21 cellular contexts compared by ENCODE assay signal in the genomic region with DNA sequence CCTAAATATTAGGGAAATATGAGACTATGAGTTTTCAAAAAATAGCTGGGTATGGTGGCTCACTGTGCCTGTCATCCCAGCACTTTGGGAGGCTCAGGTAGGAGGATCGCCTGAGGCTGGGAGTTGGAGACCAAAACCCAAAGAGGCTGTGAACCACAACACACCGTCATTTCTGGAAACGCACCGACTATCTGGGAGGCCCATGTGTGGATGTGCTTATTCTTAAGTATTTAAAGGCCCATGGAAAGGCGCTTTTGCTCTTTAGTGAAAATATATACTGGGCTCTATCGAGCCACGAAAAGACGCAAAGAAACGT.
A peak's percentile ranks its signal among the peaks of the same experiment; 100 is the strongest.
DNase-seq lines count a peak whose midpoint lies in the region; ATAC-seq, FAIRE-seq and TF ChIP-seq lines count a peak whose summit lies in the region.
"Had no signal": no experiment of that assay in that cellular context is flagged by ENCODE, and none has a peak within 500 bp of the region (broad histone marks: within the 10 kb centered on the region; RNA-seq: fewer than 3 reads in every experiment).

No MANE protein-coding gene starts in this region.

- H3K9me2 ChIP-seq in SK-N-SH = no peaks in the 10 kb centered on the region

- POLR2A ChIA-PET in SK-N-SH (lab: Yijun Ruan, JAX) = no interaction called here

- H3K27me3 ChIP-seq in SK-N-SH (ENCODE audit: insufficient read depth) (no peaks in the 10 kb centered on the region), astrocyte (ENCODE audit: insufficient read depth, low read length) (no peaks in the 10 kb centered on the region)

- DNase-seq in SK-N-SH (no peak), astrocyte (ENCODE audit: low read depth) (no peak), mesenteric fat pad (ENCODE audit: low spot score) (peak; percentile 72), activated gamma-delta T cell treated with Interleukin-2 at 50 U/mL for 16 hours (no peak)
- DNase-seq: AML-193; Caco-2; CD4-positive, alpha-beta T cell; KBM-7 had no signal

- H3K79me2 ChIP-seq in SK-N-SH (ENCODE audit: insufficient read depth) = no peaks in the 10 kb centered on the region
- H3K79me2 ChIP-seq in astrocyte (ENCODE audit: insufficient read depth, low read length) = no peaks in the 10 kb centered on the region

- H3K36me3 ChIP-seq in SK-N-SH (replicated peaks in 1 of 2; ENCODE audit: control insufficient read depth in 1 of 2, insufficient read depth in 2 of 2, low read length in 1 of 2) (peaks cover 0 to 4% of the 10 kb centered on the region in 2 experiments), astrocyte (ENCODE audit: insufficient read depth, low read length) (no peaks in the 10 kb centered on the region)

- H3K4me3 ChIP-seq in SK-N-SH (ENCODE audit: low read depth in 2 of 2, low read length in 1 of 2) = no peak overlapping the region
- H3K4me3 ChIP-seq in astrocyte (ENCODE audit: insufficient read depth, low read depth, low read length) = no peak overlapping the region
- H3K4me3 ChIP-seq: A549 had no signal

- H3K36me3 Mint-ChIP-seq in astrocyte (ENCODE audit: low read depth, unreplicated experiment) = peaks cover 14% of the 10 kb centered on the region

- H3K27ac ChIP-seq in SK-N-SH (ENCODE audit: low read depth in 2 of 2, low read length in 1 of 2) = no peak overlapping the region
- H3K27ac ChIP-seq in astrocyte (ENCODE audit: low read depth, low read length) = no peak overlapping the region
- H3K27ac ChIP-seq: 22Rv1, C4-2B, HL-60 had no signal

- ATAC-seq in SK-N-SH treated with all-trans-retinoic acid at 6 μM for 48 hours (no peak), HG02571 (IDR thresholded peaks at IDR 0.05; ENCODE audit: unreplicated experiment) (no peak), HG02610 (IDR thresholded peaks at IDR 0.05; ENCODE audit: unreplicated experiment) (no peak)

- FAIRE-seq in astrocyte (lab: Jason Lieb, UNC) = no peak
- FAIRE-seq: A549, D721Med, G401.6, GM12891, GM19239 had no signal

- H3K4me2 ChIP-seq in SK-N-SH (0 out of 2 replicates have a peak overlapping the region, but pooled peaks have one; percentile 60), astrocyte (ENCODE audit: low read length) (peak overlapping the region; percentile 49)
- H3K4me2 ChIP-seq: A549 had no signal

- H3K9ac ChIP-seq in SK-N-SH = no peak overlapping the region
- H3K9ac ChIP-seq in astrocyte (ENCODE audit: low read length) = no peak overlapping the region

- WGBS in SK-N-SH (ENCODE audit: low lambda C conversion rate) = 94% methylated on average over 9 of the region's 9 CpGs

- H3K4me3 Mint-ChIP-seq in astrocyte (ENCODE audit: unreplicated experiment) = no peak overlapping the region
- H3K4me3 Mint-ChIP-seq: CD4-positive, alpha-beta T cell; HFFc6; IgD-negative memory B cell had no signal

- H3K9me3 ChIP-seq in SK-N-SH (no peaks in the 10 kb centered on the region), astrocyte (ENCODE audit: insufficient read depth, low read depth, low read length) (no peaks in the 10 kb centered on the region)
- H3K9me3 ChIP-seq: A549, Caco-2 had no signal

- H3K4me1 Mint-ChIP-seq in astrocyte (ENCODE audit: low read depth, unreplicated experiment) = peaks cover 10% of the 10 kb centered on the region
- H3K4me1 Mint-ChIP-seq: IgD-negative memory B cell had no signal

- no peak overlapping the region for H3K27ac Mint-ChIP-seq in astrocyte (ENCODE audit: unreplicated experiment)
- H3K27ac Mint-ChIP-seq: CD4-positive, alpha-beta T cell; HFFc6; IgD-negative memory B cell had no signal

- H3K4me1 ChIP-seq in SK-N-SH (ENCODE audit: control insufficient read depth in 1 of 2, insufficient read depth in 2 of 2, low read depth in 1 of 2, low read length in 1 of 2) (0 out of 4 replicates have a peak, but pooled peaks cover 0 to 3% of the 10 kb centered on the region in 2 experiments), astrocyte (ENCODE audit: insufficient read depth, low read length) (peaks cover 24% of the 10 kb centered on the region)

- H3K9me3 Mint-ChIP-seq in astrocyte (ENCODE audit: unreplicated experiment) = no peaks in the 10 kb centered on the region
- H3K9me3 Mint-ChIP-seq: CD4-positive, alpha-beta T cell; HFFc6; IgD-negative memory B cell had no signal

- H4K20me1 ChIP-seq in SK-N-SH (ENCODE audit: insufficient read depth) (no peaks in the 10 kb centered on the region), astrocyte (ENCODE audit: insufficient read depth, low read length) (peaks cover 9% of the 10 kb centered on the region)

- H3K27me3 Mint-ChIP-seq in astrocyte (ENCODE audit: low read depth, unreplicated experiment) = no peaks in the 10 kb centered on the region
- H3K27me3 Mint-ChIP-seq: CD4-positive, alpha-beta T cell; IgD-negative memory B cell had no signal

- CTCF ChIA-PET in SK-N-SH (lab: Yijun Ruan, JAX) = no interaction called here

- TF ChIP-seq CTCF in SK-N-SH (IDR thresholded peaks at IDR 0.05) = no peak
- no peak for TF ChIP-seq CTCF in astrocyte (IDR thresholded peaks at IDR 0.05; ENCODE audit: insufficient read depth, low read depth, low read length)

- no peaks in the 10 kb centered on the region for H3F3A ChIP-seq in SK-N-SH (replicated peaks; ENCODE audit: insufficient read depth)

- TF ChIP-seq RAD21 in SK-N-SH (IDR thresholded peaks at IDR 0.05; ENCODE audit: low read length) = no peak

- TF ChIP-seq EP300 in SK-N-SH (IDR thresholded peaks at IDR 0.05; ENCODE audit: borderline replicate concordance in 1 of 2, low read depth in 1 of 2, low read length in 1 of 2) = no peak

- H2AFZ ChIP-seq in SK-N-SH (ENCODE audit: low read depth) (no peak overlapping the region), astrocyte (ENCODE audit: low read depth, low read length) (no peak overlapping the region)

TF ChIP-seq in SK-N-SH, 30 proteins besides CTCF, POLR2A, EP300 and RAD21:
- TF ChIP-seq GABPA (IDR thresholded peaks at IDR 0.05; ENCODE audit: low read depth) (no peak), TEAD4 (IDR thresholded peaks at IDR 0.05; ENCODE audit: borderline replicate concordance, insufficient read depth) (no peak), FOXM1 (IDR thresholded peaks at IDR 0.05; ENCODE audit: low read depth) (no peak), RXRA (IDR thresholded peaks at IDR 0.05; ENCODE audit: borderline replicate concordance, low read depth) (no peak)
TF ChIP-seq in SK-N-SH: peak in this region for 0.

TF ChIP-seq in SK-N-SH treated with all-trans-retinoic acid at 6 μM for 48 hours, 23 proteins besides CTCF, POLR2A, EP300 and RAD21:
- TF ChIP-seq, protein P1, sequence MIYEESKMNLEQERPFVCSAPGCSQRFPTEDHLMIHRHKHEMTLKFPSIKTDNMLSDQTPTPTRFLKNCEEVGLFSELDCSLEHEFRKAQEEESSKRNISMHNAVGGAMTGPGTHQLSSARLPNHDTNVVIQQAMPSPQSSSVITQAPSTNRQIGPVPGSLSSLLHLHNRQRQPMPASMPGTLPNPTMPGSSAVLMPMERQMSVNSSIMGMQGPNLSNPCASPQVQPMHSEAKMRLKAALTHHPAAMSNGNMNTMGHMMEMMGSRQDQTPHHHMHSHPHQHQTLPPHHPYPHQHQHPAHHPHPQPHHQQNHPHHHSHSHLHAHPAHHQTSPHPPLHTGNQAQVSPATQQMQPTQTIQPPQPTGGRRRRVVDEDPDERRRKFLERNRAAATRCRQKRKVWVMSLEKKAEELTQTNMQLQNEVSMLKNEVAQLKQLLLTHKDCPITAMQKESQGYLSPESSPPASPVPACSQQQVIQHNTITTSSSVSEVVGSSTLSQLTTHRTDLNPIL (CRISPR knock-in tag; IDR thresholded peaks at IDR 0.05; ENCODE audit: low read depth) = no peak
- no peak for TF ChIP-seq PPARA (CRISPR knock-in tag; IDR thresholded peaks at IDR 0.05; ENCODE audit: borderline replicate concordance)
- no peak for TF ChIP-seq ARNTL (CRISPR knock-in tag; IDR thresholded peaks at IDR 0.05; ENCODE audit: borderline replicate concordance, low read depth)
- no peak for TF ChIP-seq ZFP3 (CRISPR knock-in tag; IDR thresholded peaks at IDR 0.05)
- TF ChIP-seq GLIS3 (CRISPR knock-in tag; IDR thresholded peaks at IDR 0.05) = no peak
- no peak for TF ChIP-seq ISL1 (CRISPR knock-in tag; IDR thresholded peaks at IDR 0.05)
- TF ChIP-seq, protein P2, sequence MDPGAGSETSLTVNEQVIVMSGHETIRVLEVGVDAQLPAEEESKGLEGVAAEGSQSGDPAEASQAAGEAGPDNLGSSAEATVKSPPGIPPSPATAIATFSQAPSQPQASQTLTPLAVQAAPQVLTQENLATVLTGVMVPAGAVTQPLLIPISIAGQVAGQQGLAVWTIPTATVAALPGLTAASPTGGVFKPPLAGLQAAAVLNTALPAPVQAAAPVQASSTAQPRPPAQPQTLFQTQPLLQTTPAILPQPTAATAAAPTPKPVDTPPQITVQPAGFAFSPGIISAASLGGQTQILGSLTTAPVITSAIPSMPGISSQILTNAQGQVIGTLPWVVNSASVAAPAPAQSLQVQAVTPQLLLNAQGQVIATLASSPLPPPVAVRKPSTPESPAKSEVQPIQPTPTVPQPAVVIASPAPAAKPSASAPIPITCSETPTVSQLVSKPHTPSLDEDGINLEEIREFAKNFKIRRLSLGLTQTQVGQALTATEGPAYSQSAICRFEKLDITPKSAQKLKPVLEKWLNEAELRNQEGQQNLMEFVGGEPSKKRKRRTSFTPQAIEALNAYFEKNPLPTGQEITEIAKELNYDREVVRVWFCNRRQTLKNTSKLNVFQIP (CRISPR knock-in tag; IDR thresholded peaks at IDR 0.05; ENCODE audit: borderline replicate concordance, low read depth) = no peak
- no peak for TF ChIP-seq ZNF8 (CRISPR knock-in tag; IDR thresholded peaks at IDR 0.05)
- TF ChIP-seq, protein P3, sequence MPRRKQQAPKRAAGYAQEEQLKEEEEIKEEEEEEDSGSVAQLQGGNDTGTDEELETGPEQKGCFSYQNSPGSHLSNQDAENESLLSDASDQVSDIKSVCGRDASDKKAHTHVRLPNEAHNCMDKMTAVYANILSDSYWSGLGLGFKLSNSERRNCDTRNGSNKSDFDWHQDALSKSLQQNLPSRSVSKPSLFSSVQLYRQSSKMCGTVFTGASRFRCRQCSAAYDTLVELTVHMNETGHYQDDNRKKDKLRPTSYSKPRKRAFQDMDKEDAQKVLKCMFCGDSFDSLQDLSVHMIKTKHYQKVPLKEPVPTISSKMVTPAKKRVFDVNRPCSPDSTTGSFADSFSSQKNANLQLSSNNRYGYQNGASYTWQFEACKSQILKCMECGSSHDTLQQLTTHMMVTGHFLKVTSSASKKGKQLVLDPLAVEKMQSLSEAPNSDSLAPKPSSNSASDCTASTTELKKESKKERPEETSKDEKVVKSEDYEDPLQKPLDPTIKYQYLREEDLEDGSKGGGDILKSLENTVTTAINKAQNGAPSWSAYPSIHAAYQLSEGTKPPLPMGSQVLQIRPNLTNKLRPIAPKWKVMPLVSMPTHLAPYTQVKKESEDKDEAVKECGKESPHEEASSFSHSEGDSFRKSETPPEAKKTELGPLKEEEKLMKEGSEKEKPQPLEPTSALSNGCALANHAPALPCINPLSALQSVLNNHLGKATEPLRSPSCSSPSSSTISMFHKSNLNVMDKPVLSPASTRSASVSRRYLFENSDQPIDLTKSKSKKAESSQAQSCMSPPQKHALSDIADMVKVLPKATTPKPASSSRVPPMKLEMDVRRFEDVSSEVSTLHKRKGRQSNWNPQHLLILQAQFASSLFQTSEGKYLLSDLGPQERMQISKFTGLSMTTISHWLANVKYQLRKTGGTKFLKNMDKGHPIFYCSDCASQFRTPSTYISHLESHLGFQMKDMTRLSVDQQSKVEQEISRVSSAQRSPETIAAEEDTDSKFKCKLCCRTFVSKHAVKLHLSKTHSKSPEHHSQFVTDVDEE (CRISPR knock-in tag; IDR thresholded peaks at IDR 0.05) = no peak
TF ChIP-seq in SK-N-SH treated with all-trans-retinoic acid at 6 μM for 48 hours: peak in this region for 0.
